In genomic region chr6:108468346-108468745, GRCh38 we compare ENCODE assay signal across 20 cellular contexts.
DNase-seq lines count a peak whose midpoint lies in the region; TF ChIP-seq lines count a peak whose summit lies in the region.
"Had no signal": no experiment of that assay in that cellular context is flagged by ENCODE, and none has a peak within 500 bp of the region (broad histone marks: within the 10 kb centered on the region; RNA-seq: fewer than 3 reads in every experiment).

No MANE protein-coding gene starts in this region.

- peak overlapping the region; percentile 72 for H3K27ac Mint-ChIP-seq in endothelial cell (ENCODE audit: unreplicated experiment)
- H3K27ac Mint-ChIP-seq in activated T-cell treated with anti-CD3 and anti-CD28 coated beads, Interleukin-2, amount 50 U/mL, for 24 hours: no peak overlapping the region
- H3K27ac Mint-ChIP-seq: CD14-positive monocyte; CD4-positive, alpha-beta memory T cell; CD4-positive, CD25-positive, alpha-beta regulatory T cell; CD8-positive, alpha-beta memory T cell had no signal

- no peaks in the 10 kb centered on the region for H3K9me3 Mint-ChIP-seq in endothelial cell (ENCODE audit: unreplicated experiment)
- H3K9me3 Mint-ChIP-seq in activated T-cell treated with anti-CD3 and anti-CD28 coated beads, Interleukin-2, amount 50 U/mL, for 24 hours: no peaks in the 10 kb centered on the region
- H3K9me3 Mint-ChIP-seq: CD14-positive monocyte; CD4-positive, alpha-beta memory T cell; CD4-positive, CD25-positive, alpha-beta regulatory T cell had no signal

- H3K36me3 Mint-ChIP-seq in endothelial cell (ENCODE audit: low read depth, unreplicated experiment): no peaks in the 10 kb centered on the region
- H3K36me3 Mint-ChIP-seq in activated T-cell treated with anti-CD3 and anti-CD28 coated beads, Interleukin-2, amount 50 U/mL, for 24 hours (ENCODE audit: low read depth): peaks cover 2% of the 10 kb centered on the region
- H3K36me3 Mint-ChIP-seq: CD4-positive, CD25-positive, alpha-beta regulatory T cell had no signal

- DNase-seq in dermis blood vessel endothelial cell (peak; percentile 60), endothelial cell (ENCODE audit: low spot score) (no peak), fibroblast of pulmonary artery (ENCODE audit: low read depth) (peak; percentile 35), NCI-H774 (lab: John Stamatoyannopoulos, UW) (no peak), NCI-H1105 treated with DMSO at 0.1 percent for 48 hours (lab: John Stamatoyannopoulos, UW) (no peak), COLO829 (ENCODE audit: low spot score) (no peak)
- DNase-seq in activated T-cell treated with anti-CD3 and anti-CD28 coated beads, Interleukin-2, amount 50 U/mL, for 24 hours: no peak
- DNase-seq: 8988T; ACHN; BE2C; C1 segment of cervical spinal cord; Caco-2; Calu3; CD4-positive, alpha-beta memory T cell; CD4-positive, CD25-positive, alpha-beta regulatory T cell; CD8-positive, alpha-beta memory T cell; DMS79 treated with DMSO at 0.1 percent for 48 hours; GF-D8 had no signal

- H3K27me3 Mint-ChIP-seq in endothelial cell (ENCODE audit: unreplicated experiment): no peaks in the 10 kb centered on the region
- H3K27me3 Mint-ChIP-seq in activated T-cell treated with anti-CD3 and anti-CD28 coated beads, Interleukin-2, amount 50 U/mL, for 24 hours: peaks cover 15% of the 10 kb centered on the region
- H3K27me3 Mint-ChIP-seq: CD8-positive, alpha-beta memory T cell had no signal

- H3K4me3 ChIP-seq in fibroblast of pulmonary artery (replicated peaks; ENCODE audit: low read depth, low read length): no peak overlapping the region
- H3K4me3 ChIP-seq: BLaER1 had no signal

- peaks cover 18% of the 10 kb centered on the region for H3K4me1 Mint-ChIP-seq in endothelial cell (ENCODE audit: unreplicated experiment)
- H3K4me1 Mint-ChIP-seq in activated T-cell treated with anti-CD3 and anti-CD28 coated beads, Interleukin-2, amount 50 U/mL, for 24 hours (ENCODE audit: low read depth): no peaks in the 10 kb centered on the region
- H3K4me1 Mint-ChIP-seq: CD4-positive, alpha-beta memory T cell; CD4-positive, CD25-positive, alpha-beta regulatory T cell; CD8-positive, alpha-beta memory T cell had no signal

- no peak overlapping the region for H3K4me3 Mint-ChIP-seq in endothelial cell (ENCODE audit: unreplicated experiment)
- no peak overlapping the region for H3K4me3 Mint-ChIP-seq in activated T-cell treated with anti-CD3 and anti-CD28 coated beads, Interleukin-2, amount 50 U/mL, for 24 hours
- H3K4me3 Mint-ChIP-seq: CD14-positive monocyte; CD4-positive, alpha-beta memory T cell; CD4-positive, CD25-positive, alpha-beta regulatory T cell; CD8-positive, alpha-beta memory T cell had no signal

- no peak for TF ChIP-seq CTCF in endothelial cell (IDR thresholded peaks at IDR 0.05; ENCODE audit: unreplicated experiment)
- no peak for TF ChIP-seq CTCF in fibroblast of pulmonary artery (IDR thresholded peaks at IDR 0.05; ENCODE audit: low read length, missing control alignments)

Comparison
In these comparisons a context has a peak if more than half of its experiments do, and no peak if none do; other contexts are left out.
1. DNase-seq: peak in dermis blood vessel endothelial cell (single experiment) and fibroblast of pulmonary artery (single experiment); none in endothelial cell (single experiment), NCI-H774 (single experiment), activated T-cell treated with anti-CD3 and anti-CD28 coated beads, Interleukin-2, amount 50 U/mL, for 24 hours (single experiment), NCI-H1105 treated with DMSO at 0.1 percent for 48 hours (single experiment) and COLO829 (single experiment).